ENCODE assay signal across 1 cellular context in the genomic region with DNA sequence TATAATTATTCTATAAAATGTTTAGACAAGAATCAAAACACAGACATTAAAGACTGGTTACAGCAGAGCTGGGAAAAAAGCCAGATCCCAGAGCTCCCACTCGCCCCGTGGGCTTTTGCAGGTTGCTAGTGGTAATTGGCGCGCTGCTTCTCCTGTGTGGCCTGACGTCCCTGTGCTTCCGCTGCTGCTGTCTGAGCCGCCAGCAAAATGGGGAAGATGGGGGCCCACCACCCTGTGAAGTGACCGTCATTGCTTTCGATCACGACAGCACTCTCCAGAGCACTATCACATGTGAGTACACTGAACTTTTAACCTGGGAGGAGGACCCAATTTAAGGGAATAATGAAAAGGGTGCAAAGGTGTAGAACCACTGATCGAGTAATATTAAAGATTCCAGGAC.
TF ChIP-seq lines count a peak whose summit lies in the region.

No MANE protein-coding gene starts in this region.

TF ChIP-seq in HepG2, 621 proteins besides CTCF, POLR2A, EP300 and RAD21:
- TF ChIP-seq MIER3 (CRISPR knock-in tag; IDR thresholded peaks at IDR 0.05; ENCODE audit: borderline replicate concordance) (no peak), HOXA9 (CRISPR knock-in tag; IDR thresholded peaks at IDR 0.05; ENCODE audit: borderline replicate concordance) (no peak), IKZF4 (CRISPR knock-in tag; IDR thresholded peaks at IDR 0.05; ENCODE audit: borderline replicate concordance, low read depth, not compliant biosample characterization) (no peak), CHD2 (IDR thresholded peaks at IDR 0.05; ENCODE audit: low read depth, low read length) (no peak), CREM (IDR thresholded peaks at IDR 0.05) (no peak), CREM (CRISPR knock-in tag; IDR thresholded peaks at IDR 0.05) (no peak), ZNF24 (IDR thresholded peaks at IDR 0.05) (no peak), ATF3 (CRISPR knock-in tag; IDR thresholded peaks at IDR 0.05) (no peak), ZBTB25 (CRISPR knock-in tag; IDR thresholded peaks at IDR 0.05) (no peak), ZSCAN30 (CRISPR knock-in tag; IDR thresholded peaks at IDR 0.05) (no peak), GLI4 (CRISPR knock-in tag; IDR thresholded peaks at IDR 0.05; ENCODE audit: borderline replicate concordance) (no peak)
